ENCODE assay signal across 26 cellular contexts in genomic region chr5:43926923-43927322, GRCh38.
"Had no signal": no experiment of that assay in that cellular context is flagged by ENCODE, and none has a peak within 500 bp of the region (broad histone marks: within the 10 kb centered on the region; RNA-seq: fewer than 3 reads in every experiment).

No MANE protein-coding gene starts in this region.

- H3K4me1 ChIP-seq: adrenal gland, breast epithelium, Peyer's patch, SJCRH30 had no signal

- ATAC-seq: activated CD4-positive, CD25-positive, alpha-beta regulatory T cell treated with anti-CD3 and anti-CD28 coated beads, Interleukin-2, amount 50 U/mL, for 24 hours; activated CD8-positive, alpha-beta T cell treated with anti-CD3 and anti-CD28 coated beads for 36 hours; SK-N-SH treated with all-trans-retinoic acid at 6 μM for 48 hours had no signal

- H3K27ac ChIP-seq: adrenal gland, breast epithelium, Peyer's patch, RWPE1, SJCRH30 had no signal

- H3K27me3 ChIP-seq: adrenal gland, breast epithelium, Peyer's patch, SJCRH30 had no signal

- H3K9me3 ChIP-seq: adrenal gland, breast epithelium, Peyer's patch, SJCRH30 had no signal

- H3K36me3 ChIP-seq: adrenal gland, breast epithelium, Peyer's patch, SJCRH30 had no signal

- H3K4me3 ChIP-seq: adrenal gland, breast epithelium, Peyer's patch, SJCRH30 had no signal

- DNase-seq: activated CD4-positive, alpha-beta T cell treated with anti-CD3 and anti-CD28 coated beads for 4 hours; activated CD8-positive, alpha-beta memory T cell treated with anti-CD3 and anti-CD28 coated beads, Interleukin-2, amount 50 U/mL, for 4 hours; activated CD8-positive, alpha-beta T cell treated with anti-CD3 and anti-CD28 coated beads for 36 hours; activated naive CD4-positive, alpha-beta T cell treated with anti-CD3 and anti-CD28 coated beads, Interleukin-2, amount 50 U/mL, for 16 hours; activated naive CD8-positive, alpha-beta T cell treated with anti-CD3 and anti-CD28 coated beads, Interleukin-2, amount 10 ng/mL, durations not matched to agents 7 days and 5 days; activated T-cell treated with anti-CD3 and anti-CD28 coated beads, Interleukin-2, amount 50 U/mL, for 1 hour; adrenal gland; aorta; caudate nucleus; NCI-H1048; NCI-H146; NCI-H187 treated with DMSO at 0.1 percent for 48 hours; NCI-H2171; NCI-H2227 treated with DMSO at 0.1 percent for 48 hours; NCI-H526; NCI-H774; NK-92 treated with Interleukin-12 subunit alpha and Interleukin-12 subunit beta, amount 100 ng/mL, for 24 hours; OCI-M1; Peyer's patch; Right ventricle myocardium superior; SJCRH30; SW 1271 had no signal
